1 cellular context compared by ENCODE assay signal in the genomic region with DNA sequence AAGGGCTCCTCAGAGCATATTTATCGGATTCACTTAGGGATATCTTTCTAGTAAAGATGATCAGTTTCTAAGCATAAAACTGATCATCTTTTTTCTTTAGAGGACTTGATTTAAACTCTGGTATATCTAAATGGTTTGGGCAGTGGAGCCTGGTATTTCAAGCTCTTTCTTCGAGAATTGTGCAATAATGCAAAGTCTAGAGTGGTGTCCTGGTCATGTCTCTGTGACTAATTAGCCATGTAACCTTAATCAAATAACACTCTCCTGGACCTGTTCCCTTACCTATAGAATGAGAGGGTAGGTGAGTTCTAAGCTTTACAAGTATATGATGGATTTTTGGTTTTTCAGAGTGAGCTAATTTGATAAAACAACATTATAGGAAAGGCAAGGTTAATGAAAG.
TF ChIP-seq lines count a peak whose summit lies in the region.

No MANE protein-coding gene starts in this region.

TF ChIP-seq in HepG2, 621 proteins besides CTCF, POLR2A, EP300 and RAD21 (continued from another document and continues in another):
- TF ChIP-seq, protein P1, sequence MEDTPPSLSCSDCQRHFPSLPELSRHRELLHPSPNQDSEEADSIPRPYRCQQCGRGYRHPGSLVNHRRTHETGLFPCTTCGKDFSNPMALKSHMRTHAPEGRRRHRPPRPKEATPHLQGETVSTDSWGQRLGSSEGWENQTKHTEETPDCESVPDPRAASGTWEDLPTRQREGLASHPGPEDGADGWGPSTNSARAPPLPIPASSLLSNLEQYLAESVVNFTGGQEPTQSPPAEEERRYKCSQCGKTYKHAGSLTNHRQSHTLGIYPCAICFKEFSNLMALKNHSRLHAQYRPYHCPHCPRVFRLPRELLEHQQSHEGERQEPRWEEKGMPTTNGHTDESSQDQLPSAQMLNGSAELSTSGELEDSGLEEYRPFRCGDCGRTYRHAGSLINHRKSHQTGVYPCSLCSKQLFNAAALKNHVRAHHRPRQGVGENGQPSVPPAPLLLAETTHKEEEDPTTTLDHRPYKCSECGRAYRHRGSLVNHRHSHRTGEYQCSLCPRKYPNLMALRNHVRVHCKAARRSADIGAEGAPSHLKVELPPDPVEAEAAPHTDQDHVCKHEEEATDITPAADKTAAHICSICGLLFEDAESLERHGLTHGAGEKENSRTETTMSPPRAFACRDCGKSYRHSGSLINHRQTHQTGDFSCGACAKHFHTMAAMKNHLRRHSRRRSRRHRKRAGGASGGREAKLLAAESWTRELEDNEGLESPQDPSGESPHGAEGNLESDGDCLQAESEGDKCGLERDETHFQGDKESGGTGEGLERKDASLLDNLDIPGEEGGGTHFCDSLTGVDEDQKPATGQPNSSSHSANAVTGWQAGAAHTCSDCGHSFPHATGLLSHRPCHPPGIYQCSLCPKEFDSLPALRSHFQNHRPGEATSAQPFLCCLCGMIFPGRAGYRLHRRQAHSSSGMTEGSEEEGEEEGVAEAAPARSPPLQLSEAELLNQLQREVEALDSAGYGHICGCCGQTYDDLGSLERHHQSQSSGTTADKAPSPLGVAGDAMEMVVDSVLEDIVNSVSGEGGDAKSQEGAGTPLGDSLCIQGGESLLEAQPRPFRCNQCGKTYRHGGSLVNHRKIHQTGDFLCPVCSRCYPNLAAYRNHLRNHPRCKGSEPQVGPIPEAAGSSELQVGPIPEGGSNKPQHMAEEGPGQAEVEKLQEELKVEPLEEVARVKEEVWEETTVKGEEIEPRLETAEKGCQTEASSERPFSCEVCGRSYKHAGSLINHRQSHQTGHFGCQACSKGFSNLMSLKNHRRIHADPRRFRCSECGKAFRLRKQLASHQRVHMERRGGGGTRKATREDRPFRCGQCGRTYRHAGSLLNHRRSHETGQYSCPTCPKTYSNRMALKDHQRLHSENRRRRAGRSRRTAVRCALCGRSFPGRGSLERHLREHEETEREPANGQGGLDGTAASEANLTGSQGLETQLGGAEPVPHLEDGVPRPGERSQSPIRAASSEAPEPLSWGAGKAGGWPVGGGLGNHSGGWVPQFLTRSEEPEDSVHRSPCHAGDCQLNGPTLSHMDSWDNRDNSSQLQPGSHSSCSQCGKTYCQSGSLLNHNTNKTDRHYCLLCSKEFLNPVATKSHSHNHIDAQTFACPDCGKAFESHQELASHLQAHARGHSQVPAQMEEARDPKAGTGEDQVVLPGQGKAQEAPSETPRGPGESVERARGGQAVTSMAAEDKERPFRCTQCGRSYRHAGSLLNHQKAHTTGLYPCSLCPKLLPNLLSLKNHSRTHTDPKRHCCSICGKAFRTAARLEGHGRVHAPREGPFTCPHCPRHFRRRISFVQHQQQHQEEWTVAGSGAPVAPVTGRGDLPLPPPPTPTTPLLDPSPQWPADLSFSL (CRISPR knock-in tag; IDR thresholded peaks at IDR 0.05): no peak
- TF ChIP-seq REPIN1 (CRISPR knock-in tag; IDR thresholded peaks at IDR 0.05; ENCODE audit: borderline replicate concordance, low read depth) (no peak), IRF2 (CRISPR knock-in tag; IDR thresholded peaks at IDR 0.05) (no peak), ZNF414 (CRISPR knock-in tag; IDR thresholded peaks at IDR 0.05) (no peak), ZNF891 (CRISPR knock-in tag; IDR thresholded peaks at IDR 0.05) (no peak), IRF1 (CRISPR knock-in tag; IDR thresholded peaks at IDR 0.05; ENCODE audit: low read depth) (no peak), ZNF83 (CRISPR knock-in tag; IDR thresholded peaks at IDR 0.05; ENCODE audit: borderline replicate concordance) (no peak), FOXO1 (CRISPR knock-in tag; IDR thresholded peaks at IDR 0.05) (no peak; the same call in 1 of the 2 replicates), ZNF496 (CRISPR knock-in tag; IDR thresholded peaks at IDR 0.05; ENCODE audit: insufficient replicate concordance) (no peak), HES4 (CRISPR knock-in tag; IDR thresholded peaks at IDR 0.05; ENCODE audit: borderline replicate concordance) (no peak), GATAD2A (CRISPR knock-in tag; IDR thresholded peaks at IDR 0.05) (peak; percentile 70), HDAC6 (IDR thresholded peaks at IDR 0.05; ENCODE audit: low read depth, low read length) (no peak), ZNF160 (CRISPR knock-in tag; IDR thresholded peaks at IDR 0.05) (no peak), NFIC (IDR thresholded peaks at IDR 0.05; ENCODE audit: low read length) (peak; percentile 47; the same call in 1 of the 2 replicates), JUND (CRISPR knock-in tag; IDR thresholded peaks at IDR 0.05) (no peak), RBAK (CRISPR knock-in tag; IDR thresholded peaks at IDR 0.05) (no peak), HNF4G (IDR thresholded peaks at IDR 0.05; ENCODE audit: borderline replicate concordance, low read depth, low read length) (peak; percentile 46; the same call in 1 of the 2 replicates), HNF4G (CRISPR knock-in tag; IDR thresholded peaks at IDR 0.05; ENCODE audit: borderline replicate concordance, low read depth) (no peak), ZNF34 (CRISPR knock-in tag; IDR thresholded peaks at IDR 0.05; ENCODE audit: borderline replicate concordance) (no peak), HOXA9 (CRISPR knock-in tag; IDR thresholded peaks at IDR 0.05; ENCODE audit: borderline replicate concordance) (no peak), ZNF607 (CRISPR knock-in tag; IDR thresholded peaks at IDR 0.05; ENCODE audit: borderline replicate concordance) (no peak), SMC3 (IDR thresholded peaks at IDR 0.05; ENCODE audit: low read length) (peak; percentile 17; the same call in 1 of the 2 replicates), RARG (CRISPR knock-in tag; IDR thresholded peaks at IDR 0.05; ENCODE audit: low read depth) (no peak), ZNF549 (CRISPR knock-in tag; IDR thresholded peaks at IDR 0.05) (no peak), GFI1 (CRISPR knock-in tag; IDR thresholded peaks at IDR 0.05; ENCODE audit: borderline replicate concordance) (no peak), TCF12 (IDR thresholded peaks at IDR 0.05) (no peak), TCF12 (CRISPR knock-in tag; IDR thresholded peaks at IDR 0.05) (no peak), RFXANK (CRISPR knock-in tag; IDR thresholded peaks at IDR 0.05) (no peak), FOXA1 (IDR thresholded peaks at IDR 0.05) (no peak), FOXA1 (CRISPR knock-in tag; IDR thresholded peaks at IDR 0.05) (no peak), ZNF790 (CRISPR knock-in tag; IDR thresholded peaks at IDR 0.05; ENCODE audit: borderline replicate concordance) (no peak), ZIK1 (CRISPR knock-in tag; IDR thresholded peaks at IDR 0.05; ENCODE audit: borderline replicate concordance, low read depth) (no peak), SRY (CRISPR knock-in tag; IDR thresholded peaks at IDR 0.05) (no peak), IKZF4 (CRISPR knock-in tag; IDR thresholded peaks at IDR 0.05; ENCODE audit: borderline replicate concordance, low read depth, not compliant biosample characterization) (no peak), ZNF644 (CRISPR knock-in tag; IDR thresholded peaks at IDR 0.05; ENCODE audit: low read depth) (peak; percentile 73; the same call in 1 of the 2 replicates), HNRNPH1 (optimal IDR thresholded peaks at IDR 0.05; ENCODE audit: low read depth, low read length) (no peak), REST (IDR thresholded peaks at IDR 0.05; ENCODE audit: borderline replicate concordance in 1 of 2, low read depth in 1 of 2, low read length in 2 of 2) (no peak), ATF5 (CRISPR knock-in tag; IDR thresholded peaks at IDR 0.05; ENCODE audit: low read depth) (no peak), RARA (CRISPR knock-in tag; IDR thresholded peaks at IDR 0.05) (peak; percentile 54; the same call in 1 of the 2 replicates), ZEB1 (IDR thresholded peaks at IDR 0.05; ENCODE audit: insufficient replicate concordance, low read depth) (peak; percentile 57), HMG20A (CRISPR knock-in tag; IDR thresholded peaks at IDR 0.05; ENCODE audit: borderline replicate concordance) (peak; percentile 11; the same call in 1 of the 2 replicates), ZNF138 (CRISPR knock-in tag; IDR thresholded peaks at IDR 0.05; ENCODE audit: low read depth) (no peak), BRF2 (CRISPR knock-in tag; IDR thresholded peaks at IDR 0.05) (no peak), ZNF501 (CRISPR knock-in tag; IDR thresholded peaks at IDR 0.05) (no peak)
- TF ChIP-seq, protein P2, sequence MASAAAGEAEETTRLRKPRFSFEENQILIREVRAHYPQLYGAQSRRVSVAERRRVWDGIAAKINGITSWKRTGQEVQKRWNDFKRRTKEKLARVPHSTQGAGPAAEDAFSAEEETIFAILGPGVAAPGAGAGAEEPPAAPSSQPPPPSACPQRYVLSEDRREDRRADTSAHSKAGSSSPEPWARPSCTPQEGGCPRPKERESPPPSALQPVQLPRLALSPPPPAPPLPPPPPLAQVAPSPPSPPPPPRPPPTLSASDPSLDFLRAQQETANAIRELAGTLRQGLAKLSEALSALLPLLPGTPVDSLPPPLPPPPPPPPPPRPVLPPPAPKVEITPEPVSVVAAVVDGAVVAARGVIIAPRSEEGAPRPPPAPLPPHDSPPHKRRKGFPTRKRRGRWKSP (CRISPR knock-in tag; IDR thresholded peaks at IDR 0.05): no peak
- TF ChIP-seq, protein P3, sequence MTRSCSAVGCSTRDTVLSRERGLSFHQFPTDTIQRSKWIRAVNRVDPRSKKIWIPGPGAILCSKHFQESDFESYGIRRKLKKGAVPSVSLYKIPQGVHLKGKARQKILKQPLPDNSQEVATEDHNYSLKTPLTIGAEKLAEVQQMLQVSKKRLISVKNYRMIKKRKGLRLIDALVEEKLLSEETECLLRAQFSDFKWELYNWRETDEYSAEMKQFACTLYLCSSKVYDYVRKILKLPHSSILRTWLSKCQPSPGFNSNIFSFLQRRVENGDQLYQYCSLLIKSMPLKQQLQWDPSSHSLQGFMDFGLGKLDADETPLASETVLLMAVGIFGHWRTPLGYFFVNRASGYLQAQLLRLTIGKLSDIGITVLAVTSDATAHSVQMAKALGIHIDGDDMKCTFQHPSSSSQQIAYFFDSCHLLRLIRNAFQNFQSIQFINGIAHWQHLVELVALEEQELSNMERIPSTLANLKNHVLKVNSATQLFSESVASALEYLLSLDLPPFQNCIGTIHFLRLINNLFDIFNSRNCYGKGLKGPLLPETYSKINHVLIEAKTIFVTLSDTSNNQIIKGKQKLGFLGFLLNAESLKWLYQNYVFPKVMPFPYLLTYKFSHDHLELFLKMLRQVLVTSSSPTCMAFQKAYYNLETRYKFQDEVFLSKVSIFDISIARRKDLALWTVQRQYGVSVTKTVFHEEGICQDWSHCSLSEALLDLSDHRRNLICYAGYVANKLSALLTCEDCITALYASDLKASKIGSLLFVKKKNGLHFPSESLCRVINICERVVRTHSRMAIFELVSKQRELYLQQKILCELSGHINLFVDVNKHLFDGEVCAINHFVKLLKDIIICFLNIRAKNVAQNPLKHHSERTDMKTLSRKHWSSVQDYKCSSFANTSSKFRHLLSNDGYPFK (CRISPR knock-in tag; IDR thresholded peaks at IDR 0.05; ENCODE audit: borderline replicate concordance): no peak
